In the genomic region with DNA sequence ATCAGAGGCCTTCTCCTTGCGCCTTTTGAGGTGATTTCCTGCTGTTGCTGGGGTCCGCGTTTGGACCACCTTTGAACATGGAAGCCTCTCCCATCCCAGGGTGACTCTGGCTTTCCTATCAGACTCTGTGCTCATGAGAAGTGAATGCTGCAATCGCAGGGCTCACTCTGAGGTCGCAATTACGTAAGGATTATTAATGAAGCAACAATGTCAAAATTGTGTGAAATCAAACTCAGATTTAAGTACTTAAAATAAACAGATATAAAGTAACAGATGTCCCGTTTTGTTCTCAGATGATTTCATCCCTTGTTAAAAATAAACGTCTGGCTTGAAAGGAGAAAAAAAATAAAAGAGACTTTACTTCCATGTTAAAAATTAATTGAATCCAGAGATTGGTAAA, we compare ENCODE assay signal across 12 cellular contexts.
A peak's percentile ranks its signal among the peaks of the same experiment; 100 is the strongest.
DNase-seq lines count a peak whose midpoint lies in the region; ATAC-seq, FAIRE-seq and TF ChIP-seq lines count a peak whose summit lies in the region.
"Had no signal": no experiment of that assay in that cellular context is flagged by ENCODE, and none has a peak within 500 bp of the region (broad histone marks: within the 10 kb centered on the region; RNA-seq: fewer than 3 reads in every experiment).

No MANE protein-coding gene starts in this region.

- no peak overlapping the region for H3K4me3 Mint-ChIP-seq in naive thymus-derived CD8-positive, alpha-beta T cell
- H3K4me3 Mint-ChIP-seq in CD8-positive, alpha-beta memory T cell = no peak overlapping the region
- H3K4me3 Mint-ChIP-seq: T-helper 17 cell had no signal

- peak; percentile 8 for ATAC-seq in upper lobe of right lung
- ATAC-seq in naive thymus-derived CD8-positive, alpha-beta T cell = no peak
- ATAC-seq: T-helper 17 cell had no signal

- peaks cover 0 to 23% (median 13%) of the 10 kb centered on the region in 9 donors for H3K9me3 Mint-ChIP-seq in naive thymus-derived CD8-positive, alpha-beta T cell
- peaks cover 7 to 22% (median 9%) of the 10 kb centered on the region in 5 donors for H3K9me3 Mint-ChIP-seq in CD8-positive, alpha-beta memory T cell

- peak; percentile 90 for FAIRE-seq in kidney (lab: Jason Lieb, UNC)
- FAIRE-seq: D721Med had no signal

- H3K36me3 ChIP-seq in kidney (ENCODE audit: control insufficient read depth in 1 of 2, insufficient read depth in 2 of 2, low read length in 2 of 2) (no peaks in the 10 kb centered on the region), upper lobe of right lung (no peaks in the 10 kb centered on the region), adrenal gland (replicated peaks in 1 of 2) (no peaks in the 10 kb centered on the region)
- H3K36me3 ChIP-seq in CD8-positive, alpha-beta memory T cell (ENCODE audit: insufficient read depth, low read length) = no peaks in the 10 kb centered on the region

- H3K9ac ChIP-seq in kidney (ENCODE audit: low read length in 2 of 2) = no peak overlapping the region

- intact Hi-C loops in kidney (cut with DNase I) (no loop called here), upper lobe of right lung (cut with DNase I) (no loop called here), adrenal gland (cut with DNase I) (no loop called here)

- TF ChIP-seq POLR2A in adrenal gland (IDR thresholded peaks at IDR 0.05) = no peak

- H3K4me1 ChIP-seq in kidney (ENCODE audit: control insufficient read depth in 1 of 2, insufficient read depth in 1 of 2, low read depth in 1 of 2, low read length in 2 of 2) (peaks cover 0 to under 1% of the 10 kb centered on the region in 2 donors), upper lobe of right lung (no peaks in the 10 kb centered on the region), adrenal gland (replicated peaks in 1 of 2) (no peaks in the 10 kb centered on the region)
- no peaks in the 10 kb centered on the region for H3K4me1 ChIP-seq in CD8-positive, alpha-beta memory T cell (ENCODE audit: insufficient read depth, low read length)

- peaks cover 0 to 3% (median 0%) of the 10 kb centered on the region in 5 donors for H3K27me3 Mint-ChIP-seq in naive thymus-derived CD8-positive, alpha-beta T cell
- H3K27me3 Mint-ChIP-seq in CD8-positive, alpha-beta memory T cell = no peaks in the 10 kb centered on the region
- H3K27me3 Mint-ChIP-seq: T-helper 17 cell had no signal

- POLR2A ChIA-PET in naive thymus-derived CD8-positive, alpha-beta T cell (lab: Charles Lee) = no interaction called here
- POLR2A ChIA-PET in CD8-positive, alpha-beta memory T cell (lab: Charles Lee) = no interaction called here

- H3K27ac ChIP-seq in kidney (ENCODE audit: low read depth in 2 of 2, low read length in 2 of 2) (no peak overlapping the region), upper lobe of right lung (no peak overlapping the region), adrenal gland (no peak overlapping the region)
- H3K27ac ChIP-seq in CD8-positive, alpha-beta memory T cell (ENCODE audit: low read depth, low read length) = no peak overlapping the region

- no peaks in the 10 kb centered on the region for H3K27me3 ChIP-seq in upper lobe of right lung
- H3K27me3 ChIP-seq in adrenal gland = no peaks in the 10 kb centered on the region
- H3K27me3 ChIP-seq in CD8-positive, alpha-beta memory T cell (ENCODE audit: insufficient read depth, low read length, poor library complexity, severe bottlenecking) = no peaks in the 10 kb centered on the region

- H3K9me3 ChIP-seq in kidney (ENCODE audit: control insufficient read depth in 1 of 2, low read length in 2 of 2) (no peaks in the 10 kb centered on the region), upper lobe of right lung (peaks cover 2% of the 10 kb centered on the region), adrenal gland (replicated peaks in 1 of 3) (no peaks in the 10 kb centered on the region)
- no peaks in the 10 kb centered on the region for H3K9me3 ChIP-seq in CD8-positive, alpha-beta memory T cell (ENCODE audit: low read length)

- 56 to 74% (median 70%) methylated on average over 8 of the region's 8 CpGs for WGBS in adrenal gland, 4 donors

- no peak overlapping the region for H3K4me3 ChIP-seq in kidney (ENCODE audit: low read length in 2 of 2)
- no peak overlapping the region for H3K4me3 ChIP-seq in upper lobe of right lung
- H3K4me3 ChIP-seq in adrenal gland = no peak overlapping the region
- H3K4me3 ChIP-seq in CD8-positive, alpha-beta memory T cell (ENCODE audit: low read length) = no peak overlapping the region

- H3K4me1 Mint-ChIP-seq in naive thymus-derived CD8-positive, alpha-beta T cell = no peaks in the 10 kb centered on the region
- no peaks in the 10 kb centered on the region for H3K4me1 Mint-ChIP-seq in CD8-positive, alpha-beta memory T cell
- H3K4me1 Mint-ChIP-seq: T-helper 17 cell had no signal

- CTCF ChIA-PET in CD8-positive, alpha-beta memory T cell (lab: Charles Lee) = no interaction called here

- DNase-seq in HCEC 1CT (peak; percentile 96), epidermal melanocyte (ENCODE audit: insufficient read length, low spot score) (peak; percentile 56), kidney (no peak), upper lobe of right lung (no peak), NCI-H510A (lab: John Stamatoyannopoulos, UW) (no peak), adrenal gland (no peak)
- DNase-seq in naive thymus-derived CD8-positive, alpha-beta T cell = no peak
- DNase-seq in CD8-positive, alpha-beta memory T cell = no peak
- DNase-seq: activated CD4-positive, alpha-beta T cell treated with anti-CD3 and anti-CD28 coated beads for 1 hour; activated T-cell treated with anti-CD3 and anti-CD28 coated beads for 4 hours; T-helper 17 cell had no signal

- no peak overlapping the region for H3K27ac Mint-ChIP-seq in naive thymus-derived CD8-positive, alpha-beta T cell
- no peak overlapping the region for H3K27ac Mint-ChIP-seq in CD8-positive, alpha-beta memory T cell
- H3K27ac Mint-ChIP-seq: T-helper 17 cell had no signal

- peaks cover 0 to 9% (median 0%) of the 10 kb centered on the region in 3 donors for H3K36me3 Mint-ChIP-seq in naive thymus-derived CD8-positive, alpha-beta T cell
- H3K36me3 Mint-ChIP-seq in CD8-positive, alpha-beta memory T cell = no peaks in the 10 kb centered on the region

- TF ChIP-seq CTCF in kidney (IDR thresholded peaks at IDR 0.05; ENCODE audit: borderline replicate concordance, extremely low read depth, insufficient read depth) (no peak), upper lobe of right lung (IDR thresholded peaks at IDR 0.05) (no peak), adrenal gland (IDR thresholded peaks at IDR 0.05) (no peak)

Comparison
In these comparisons a context has a peak if more than half of its experiments do, and no peak if none do; other contexts are left out.
1. DNase-seq: peak in HCEC 1CT (single experiment) and epidermal melanocyte (single experiment); none in kidney (single experiment), upper lobe of right lung (single experiment), NCI-H510A (single experiment), naive thymus-derived CD8-positive, alpha-beta T cell (0 of 10), adrenal gland (0 of 7) and CD8-positive, alpha-beta memory T cell (0 of 5).